13 cellular contexts compared by ENCODE assay signal in the genomic region with DNA sequence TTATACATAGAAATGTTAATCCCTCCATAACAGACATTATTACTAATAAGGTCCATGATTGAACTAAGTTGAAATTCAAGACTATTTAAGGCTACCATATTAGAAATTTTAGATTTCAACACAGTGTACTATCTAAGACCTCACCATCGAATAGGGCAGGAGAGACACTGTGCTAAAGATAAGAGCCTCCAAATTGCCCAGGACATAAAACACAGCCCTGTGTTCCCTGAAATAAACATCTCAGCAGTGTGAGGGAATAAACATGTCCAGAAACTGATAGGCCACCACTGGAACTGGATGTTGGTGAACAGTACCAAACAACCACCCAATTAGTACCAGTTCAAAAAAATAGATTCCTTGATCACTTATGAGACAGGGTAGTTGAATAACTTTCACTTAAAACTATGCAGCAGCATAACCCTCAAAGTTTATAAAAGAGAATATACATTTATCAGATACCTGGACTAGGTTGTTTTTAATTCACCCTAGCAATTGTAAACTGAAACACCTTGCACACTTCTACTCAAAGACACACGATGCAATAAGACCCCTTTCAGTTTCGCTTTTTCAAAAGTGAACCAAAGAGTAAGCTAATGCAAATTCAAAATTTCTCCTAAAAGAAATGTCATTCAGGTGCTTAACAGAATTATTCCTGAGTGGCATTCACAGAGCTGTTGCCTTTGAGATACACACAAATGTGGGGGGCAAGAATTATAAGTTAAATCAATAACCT. TPM values are rescaled to one million over a fixed set of nuclear protein-coding genes. Genes with fewer than 3 reads are reported as not detected.
DNase-seq lines count a peak whose midpoint lies in the region; ATAC-seq lines count a peak whose summit lies in the region.
"Had no signal": no experiment of that assay in that cellular context is flagged by ENCODE, and none has a peak within 500 bp of the region (broad histone marks: within the 10 kb centered on the region; RNA-seq: fewer than 3 reads in every experiment).

No MANE protein-coding gene starts in this region.

- H3K36me3 ChIP-seq in HAP-1 (replicated peaks) = peaks cover 37% of the 10 kb centered on the region

- H3K4me1 ChIP-seq in HAP-1 = no peaks in the 10 kb centered on the region
- H3K4me1 ChIP-seq: upper lobe of right lung had no signal

- in situ Hi-C loops in HAP-1 (cut with MboI; ENCODE audit: low sequenced_read_pairs) = no loop called here

- H3K9me3 ChIP-seq in HAP-1 = no peaks in the 10 kb centered on the region
- H3K9me3 ChIP-seq: upper lobe of right lung had no signal

- H3K27ac Mint-ChIP-seq in activated naive CD4-positive, alpha-beta T cell treated with anti-CD3 and anti-CD28 coated beads, Interleukin-2, amount 10 ng/mL, durations not matched to agents 7 days and 5 days = peak overlapping the region; percentile 73
- no peak overlapping the region for H3K27ac Mint-ChIP-seq in activated naive CD4-positive, alpha-beta T cell treated with anti-CD3 and anti-CD28 coated beads, Interleukin-2, amount 50 U/mL, for 72 hours
- H3K27ac Mint-ChIP-seq in T-helper 1 cell treated with Interleukin-12 subunit alpha and Interleukin-12 subunit beta and Interleukin-4 antibody, amounts not matched to agents 30 μg/mL and 1 μg/mL, for 36 hours = peak overlapping the region; percentile 81
- peak overlapping the region; percentile 62 for H3K27ac Mint-ChIP-seq in stimulated activated memory B cell treated with anti-CD40 and anti-IgM and Interleukin-4, amounts not matched to agents 10 μg/mL and 1 μg/mL and 100 μg/mL, for 72 hours
- H3K27ac Mint-ChIP-seq: endodermal cell had no signal

- H3K4me3 ChIP-seq in HAP-1 = no peak overlapping the region
- H3K4me3 ChIP-seq: upper lobe of right lung had no signal

- peaks cover 13% of the 10 kb centered on the region for H3K4me1 Mint-ChIP-seq in activated naive CD4-positive, alpha-beta T cell treated with anti-CD3 and anti-CD28 coated beads, Interleukin-2, amount 10 ng/mL, durations not matched to agents 7 days and 5 days
- H3K4me1 Mint-ChIP-seq in T-helper 1 cell treated with Interleukin-12 subunit alpha and Interleukin-12 subunit beta and Interleukin-4 antibody, amounts not matched to agents 30 μg/mL and 1 μg/mL, for 36 hours (ENCODE audit: low read depth) = peaks cover 14% of the 10 kb centered on the region
- peaks cover 22% of the 10 kb centered on the region for H3K4me1 Mint-ChIP-seq in stimulated activated memory B cell treated with anti-CD40 and anti-IgM and Interleukin-4, amounts not matched to agents 10 μg/mL and 1 μg/mL and 100 μg/mL, for 72 hours
- H3K4me1 Mint-ChIP-seq: brain, endodermal cell had no signal

- CTCF ChIA-PET in activated naive CD4-positive, alpha-beta T cell treated with anti-CD3 and anti-CD28 coated beads, Interleukin-2, amount 10 ng/mL, durations not matched to agents 7 days and 5 days (lab: Charles Lee) = no interaction called here

- H3K27me3 Mint-ChIP-seq in activated naive CD4-positive, alpha-beta T cell treated with anti-CD3 and anti-CD28 coated beads, Interleukin-2, amount 10 ng/mL, durations not matched to agents 7 days and 5 days = no peaks in the 10 kb centered on the region
- no peaks in the 10 kb centered on the region for H3K27me3 Mint-ChIP-seq in T-helper 1 cell treated with Interleukin-12 subunit alpha and Interleukin-12 subunit beta and Interleukin-4 antibody, amounts not matched to agents 30 μg/mL and 1 μg/mL, for 36 hours (ENCODE audit: low read depth)
- H3K27me3 Mint-ChIP-seq in stimulated activated memory B cell treated with anti-CD40 and anti-IgM and Interleukin-4, amounts not matched to agents 10 μg/mL and 1 μg/mL and 100 μg/mL, for 72 hours = no peaks in the 10 kb centered on the region
- H3K27me3 Mint-ChIP-seq: brain had no signal

- DNase-seq in activated naive CD4-positive, alpha-beta T cell treated with anti-CD3 and anti-CD28 coated beads, Interleukin-2, amount 10 ng/mL, durations not matched to agents 7 days and 5 days = no peak
- DNase-seq in activated naive CD4-positive, alpha-beta T cell treated with anti-CD3 and anti-CD28 coated beads, Interleukin-2, amount 50 U/mL, for 72 hours (ENCODE audit: low spot score in 2 of 2) = no peak
- DNase-seq in HAP-1 (ENCODE audit: low spot score in 2 of 2) (no peak), cerebellum (ENCODE audit: low spot score) (no peak)
- DNase-seq: endodermal cell, kidney, NCI-H2081 treated with DMSO at 0.1 percent for 48 hours, upper lobe of right lung had no signal

- H3K36me3 Mint-ChIP-seq in activated naive CD4-positive, alpha-beta T cell treated with anti-CD3 and anti-CD28 coated beads, Interleukin-2, amount 10 ng/mL, durations not matched to agents 7 days and 5 days = peaks cover 34% of the 10 kb centered on the region
- H3K36me3 Mint-ChIP-seq in activated naive CD4-positive, alpha-beta T cell treated with anti-CD3 and anti-CD28 coated beads, Interleukin-2, amount 50 U/mL, for 72 hours = peaks cover 4 to 7% of the 10 kb centered on the region in 2 donors
- H3K36me3 Mint-ChIP-seq in T-helper 1 cell treated with Interleukin-12 subunit alpha and Interleukin-12 subunit beta and Interleukin-4 antibody, amounts not matched to agents 30 μg/mL and 1 μg/mL, for 36 hours (ENCODE audit: low read depth) = peaks cover 28% of the 10 kb centered on the region
- peaks cover 27% of the 10 kb centered on the region for H3K36me3 Mint-ChIP-seq in stimulated activated memory B cell treated with anti-CD40 and anti-IgM and Interleukin-4, amounts not matched to agents 10 μg/mL and 1 μg/mL and 100 μg/mL, for 72 hours

- no peak for ATAC-seq in activated naive CD4-positive, alpha-beta T cell treated with anti-CD3 and anti-CD28 coated beads, Interleukin-2, amount 50 U/mL, for 72 hours
- peak; percentile 54 for ATAC-seq in HG02798 (IDR thresholded peaks at IDR 0.05; ENCODE audit: poor library complexity, unreplicated experiment)
- no peak for ATAC-seq in stimulated activated memory B cell treated with anti-CD40 and anti-IgM and Interleukin-4, amounts not matched to agents 10 μg/mL and 1 μg/mL and 100 μg/mL, for 72 hours
- ATAC-seq in GM18873 (IDR thresholded peaks at IDR 0.05; ENCODE audit: low FRiP score, unreplicated experiment) = no peak
- ATAC-seq: upper lobe of right lung had no signal

- no peaks in the 10 kb centered on the region for H3K9me3 Mint-ChIP-seq in activated naive CD4-positive, alpha-beta T cell treated with anti-CD3 and anti-CD28 coated beads, Interleukin-2, amount 10 ng/mL, durations not matched to agents 7 days and 5 days
- H3K9me3 Mint-ChIP-seq in activated naive CD4-positive, alpha-beta T cell treated with anti-CD3 and anti-CD28 coated beads, Interleukin-2, amount 50 U/mL, for 72 hours = no peaks in the 10 kb centered on the region
- no peaks in the 10 kb centered on the region for H3K9me3 Mint-ChIP-seq in T-helper 1 cell treated with Interleukin-12 subunit alpha and Interleukin-12 subunit beta and Interleukin-4 antibody, amounts not matched to agents 30 μg/mL and 1 μg/mL, for 36 hours
- no peaks in the 10 kb centered on the region for H3K9me3 Mint-ChIP-seq in stimulated activated memory B cell treated with anti-CD40 and anti-IgM and Interleukin-4, amounts not matched to agents 10 μg/mL and 1 μg/mL and 100 μg/mL, for 72 hours
- H3K9me3 Mint-ChIP-seq: brain, endodermal cell had no signal

- H3K4me3 Mint-ChIP-seq in activated naive CD4-positive, alpha-beta T cell treated with anti-CD3 and anti-CD28 coated beads, Interleukin-2, amount 10 ng/mL, durations not matched to agents 7 days and 5 days = no peak overlapping the region
- peak overlapping the region; percentile 65 for H3K4me3 Mint-ChIP-seq in T-helper 1 cell treated with Interleukin-12 subunit alpha and Interleukin-12 subunit beta and Interleukin-4 antibody, amounts not matched to agents 30 μg/mL and 1 μg/mL, for 36 hours
- peak overlapping the region; percentile 24 for H3K4me3 Mint-ChIP-seq in stimulated activated memory B cell treated with anti-CD40 and anti-IgM and Interleukin-4, amounts not matched to agents 10 μg/mL and 1 μg/mL and 100 μg/mL, for 72 hours
- H3K4me3 Mint-ChIP-seq: brain, endodermal cell had no signal

- H3K27me3 ChIP-seq in HAP-1 (ENCODE audit: low read depth) = no peaks in the 10 kb centered on the region
- H3K27me3 ChIP-seq: upper lobe of right lung had no signal

RNA-seq across cellular contexts. Expression of gene USP28, which starts 34.3 kb away (rescaled TPM):
- total RNA-seq in activated naive CD4-positive, alpha-beta T cell treated with anti-CD3 and anti-CD28 coated beads, Interleukin-2, amount 50 U/mL, for 72 hours = 10 to 100 TPM; 44.5 to 56.4 TPM
- 29.7 TPM for total RNA-seq in cerebellum

Comparison
In these comparisons a context has a peak if more than half of its experiments do, and no peak if none do; other contexts are left out.
1. H3K27ac Mint-ChIP-seq: peak in activated naive CD4-positive, alpha-beta T cell treated with anti-CD3 and anti-CD28 coated beads, Interleukin-2, amount 10 ng/mL, durations not matched to agents 7 days and 5 days (single experiment), T-helper 1 cell treated with Interleukin-12 subunit alpha and Interleukin-12 subunit beta and Interleukin-4 antibody, amounts not matched to agents 30 μg/mL and 1 μg/mL, for 36 hours (single experiment) and stimulated activated memory B cell treated with anti-CD40 and anti-IgM and Interleukin-4, amounts not matched to agents 10 μg/mL and 1 μg/mL and 100 μg/mL, for 72 hours (single experiment); none in activated naive CD4-positive, alpha-beta T cell treated with anti-CD3 and anti-CD28 coated beads, Interleukin-2, amount 50 U/mL, for 72 hours (0 of 2).